ENCODE assay signal across 1 cellular context in genomic region chr2:102253753-102254150, GRCh38.
TF ChIP-seq lines count a peak whose summit lies in the region.

No MANE protein-coding gene starts in this region.

TF ChIP-seq in SK-N-SH treated with all-trans-retinoic acid at 6 μM for 48 hours, 23 proteins besides CTCF, POLR2A, EP300 and RAD21 (continued from another document):
- TF ChIP-seq POU6F1 (CRISPR knock-in tag; IDR thresholded peaks at IDR 0.05; ENCODE audit: borderline replicate concordance, low read depth): no peak
- no peak for TF ChIP-seq CSRNP3 (CRISPR knock-in tag; IDR thresholded peaks at IDR 0.05)
- no peak for TF ChIP-seq TCF4 (CRISPR knock-in tag; IDR thresholded peaks at IDR 0.05; ENCODE audit: borderline replicate concordance)
- no peak for TF ChIP-seq GLIS3 (CRISPR knock-in tag; IDR thresholded peaks at IDR 0.05)
- no peak for TF ChIP-seq PPARA (CRISPR knock-in tag; IDR thresholded peaks at IDR 0.05; ENCODE audit: borderline replicate concordance)
- TF ChIP-seq ZNF565 (CRISPR knock-in tag; conservative IDR thresholded peaks at IDR 0.05; ENCODE audit: low read depth): no peak
- no peak for TF ChIP-seq ESRRG (CRISPR knock-in tag; IDR thresholded peaks at IDR 0.05)
- TF ChIP-seq ZNF70 (CRISPR knock-in tag; IDR thresholded peaks at IDR 0.05): no peak
- no peak for TF ChIP-seq RARB (CRISPR knock-in tag; IDR thresholded peaks at IDR 0.05)
- TF ChIP-seq BACH2 (CRISPR knock-in tag; IDR thresholded peaks at IDR 0.05; ENCODE audit: borderline replicate concordance): no peak
